In the genomic region with DNA sequence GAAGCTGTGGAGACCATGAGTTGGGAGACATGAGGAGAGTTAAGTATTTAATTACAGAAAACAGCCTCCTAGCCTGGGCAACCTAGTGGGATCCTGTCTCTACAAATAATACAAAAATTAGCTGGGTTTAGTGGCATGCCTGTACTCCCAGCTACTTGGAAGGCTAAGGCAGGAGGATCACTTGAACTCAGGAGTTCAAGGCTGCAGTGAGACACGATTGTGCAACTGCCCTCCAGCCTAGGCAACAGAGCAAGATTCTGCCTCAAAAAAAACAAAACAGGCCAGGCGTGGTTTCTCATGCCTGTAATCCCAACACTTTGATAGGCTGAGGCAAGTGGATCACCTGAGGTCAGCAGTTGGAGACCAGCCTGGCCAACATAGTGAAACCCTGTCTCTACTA, we compare ENCODE assay signal across 24 cellular contexts. TPM values are rescaled to one million over a fixed set of nuclear protein-coding genes. Genes with fewer than 3 reads are reported as not detected.
A peak's percentile ranks its signal among the peaks of the same experiment; 100 is the strongest.
DNase-seq lines count a peak whose midpoint lies in the region; ATAC-seq and TF ChIP-seq lines count a peak whose summit lies in the region.
"Had no signal": no experiment of that assay in that cellular context is flagged by ENCODE, and none has a peak within 500 bp of the region (broad histone marks: within the 10 kb centered on the region; RNA-seq: fewer than 3 reads in every experiment).

No MANE protein-coding gene starts in this region.

- peaks cover 1% of the 10 kb centered on the region; the same call in 1 of the 2 replicates for H3K27me3 Mint-ChIP-seq in HFFc6 (ENCODE audit: insufficient read depth)
- H3K27me3 Mint-ChIP-seq: activated naive CD4-positive, alpha-beta T cell treated with anti-CD3 and anti-CD28 coated beads, Interleukin-2, amount 10 ng/mL, durations not matched to agents 7 days and 5 days had no signal

- H3K27ac Mint-ChIP-seq in HFFc6: peak overlapping the region; percentile 64
- H3K27ac Mint-ChIP-seq: activated naive CD4-positive, alpha-beta T cell treated with anti-CD3 and anti-CD28 coated beads, Interleukin-2, amount 10 ng/mL, durations not matched to agents 7 days and 5 days; mesothelial cell of epicardium; T-helper 1 cell treated with Interleukin-12 subunit alpha and Interleukin-12 subunit beta and Interleukin-4 antibody, amounts not matched to agents 30 μg/mL and 1 μg/mL, for 36 hours had no signal

- H3K4me3 ChIP-seq in ascending aorta (no peak overlapping the region), subcutaneous abdominal adipose tissue (ENCODE audit: low read depth in 1 of 5, low read length in 5 of 5) (no peak overlapping the region)
- H3K4me3 ChIP-seq: heart right ventricle had no signal

- H3K4me1 ChIP-seq in ascending aorta: peaks cover 0 to 6% of the 10 kb centered on the region in 2 donors
- H3K4me1 ChIP-seq in subcutaneous abdominal adipose tissue (ENCODE audit: control insufficient read depth in 5 of 5, insufficient read depth in 5 of 5, low read length in 5 of 5): peaks cover 0 to 14% (median 10%) of the 10 kb centered on the region in 5 donors

- peaks cover 39% of the 10 kb centered on the region for H3K36me3 Mint-ChIP-seq in HFFc6 (ENCODE audit: low read depth)

- no peak for TF ChIP-seq CTCF in HFFc6 (IDR thresholded peaks at IDR 0.05)
- TF ChIP-seq CTCF in ascending aorta (IDR thresholded peaks at IDR 0.05): no peak

- H3K27me3 ChIP-seq in ascending aorta (no peaks in the 10 kb centered on the region), subcutaneous abdominal adipose tissue (ENCODE audit: control insufficient read depth in 5 of 5, insufficient read depth in 4 of 5, low read length in 5 of 5) (no peaks in the 10 kb centered on the region)
- H3K27me3 ChIP-seq: heart right ventricle had no signal

- intact Hi-C loops in ascending aorta (cut with DNase I): no loop called here

- H3K9me3 ChIP-seq in ascending aorta (no peaks in the 10 kb centered on the region), subcutaneous abdominal adipose tissue (ENCODE audit: control insufficient read depth in 5 of 5, low read length in 5 of 5) (no peaks in the 10 kb centered on the region)
- H3K9me3 ChIP-seq: heart right ventricle had no signal

- H3K27ac ChIP-seq in ascending aorta: peak overlapping the region; percentile 79 to 81
- H3K27ac ChIP-seq in subcutaneous abdominal adipose tissue (ENCODE audit: low read depth, low read length): peak overlapping the region; percentile 69
- H3K27ac ChIP-seq: WERI-Rb-1 had no signal

- H3K9ac ChIP-seq in subcutaneous abdominal adipose tissue (ENCODE audit: low read length in 5 of 5): peak overlapping the region in 1 of 5 donors; percentile 13

- H3K4me1 Mint-ChIP-seq in HFFc6 (ENCODE audit: low read depth): peaks cover 19% of the 10 kb centered on the region
- H3K4me1 Mint-ChIP-seq: neural crest cell had no signal

- H3K36me3 ChIP-seq in ascending aorta (peaks cover 44 to 50% of the 10 kb centered on the region in 2 donors), subcutaneous abdominal adipose tissue (ENCODE audit: control insufficient read depth in 5 of 5, insufficient read depth in 5 of 5, low read length in 5 of 5) (peaks cover 34 to 65% (median 48%) of the 10 kb centered on the region in 5 donors)

- ATAC-seq in left lobe of liver: peak; percentile 27
- ATAC-seq in esophagus mucosa: no peak
- no peak for ATAC-seq in HG03025 (IDR thresholded peaks at IDR 0.05; ENCODE audit: low FRiP score, unreplicated experiment)

- DNase-seq in HFFc6: no peak
- no peak for DNase-seq in ascending aorta (ENCODE audit: low spot score in 2 of 2)
- DNase-seq in left lobe of liver (ENCODE audit: low spot score): no peak
- DNase-seq in SK-N-DZ (ENCODE audit: low spot score): no peak
- DNase-seq in AML-193 (lab: John Stamatoyannopoulos, UW): no peak
- DNase-seq: activated CD4-positive, alpha-beta T cell treated with anti-CD3 and anti-CD28 coated beads, Interleukin-2, amount 50 U/mL, for 48 hours; activated naive CD4-positive, alpha-beta T cell treated with anti-CD3 and anti-CD28 coated beads, Interleukin-2, amount 10 ng/mL, durations not matched to agents 7 days and 5 days; heart right ventricle; islet precursor cell; KG1; NCI-H1092; NCI-H2107; NCI-H524; SHP77 treated with DMSO at 0.1 percent for 48 hours; stimulated activated naive CD4-positive, alpha-beta T cell; WERI-Rb-1 had no signal

- H3K9me3 Mint-ChIP-seq in HFFc6: no peaks in the 10 kb centered on the region
- H3K9me3 Mint-ChIP-seq: activated naive CD4-positive, alpha-beta T cell treated with anti-CD3 and anti-CD28 coated beads, Interleukin-2, amount 10 ng/mL, durations not matched to agents 7 days and 5 days; neural crest cell; T-helper 1 cell treated with Interleukin-12 subunit alpha and Interleukin-12 subunit beta and Interleukin-4 antibody, amounts not matched to agents 30 μg/mL and 1 μg/mL, for 36 hours had no signal

- no peak overlapping the region for H3K4me3 Mint-ChIP-seq in HFFc6
- H3K4me3 Mint-ChIP-seq: activated naive CD4-positive, alpha-beta T cell treated with anti-CD3 and anti-CD28 coated beads, Interleukin-2, amount 10 ng/mL, durations not matched to agents 7 days and 5 days; mesothelial cell of epicardium; neural crest cell; T-helper 1 cell treated with Interleukin-12 subunit alpha and Interleukin-12 subunit beta and Interleukin-4 antibody, amounts not matched to agents 30 μg/mL and 1 μg/mL, for 36 hours had no signal

RNA-seq across cellular contexts. Expression of gene AQP7, which starts 52.6 kb away (rescaled TPM):
- total RNA-seq in HFFc6 (2021; fragmentation: NEBNext Ultra II Directional; extraction: Animal tissue kit (Norgen Biotek cat#: 25700)): not detected
- 18.9 TPM for total RNA-seq in ascending aorta
- total RNA-seq in left lobe of liver: 30.7 TPM
- 0.29 and 0.88 TPM in 2 replicates for polyA plus RNA-seq in SK-N-DZ (2014; cell fraction: cytosol; rRNA removed)
- 1.7 and 2.1 TPM in 2 replicates for polyA plus RNA-seq in SK-N-DZ (2014; cell fraction: nucleus; rRNA removed)
- total RNA-seq in esophagus mucosa: 1.7 TPM
- total RNA-seq: dermis microvascular lymphatic vessel endothelial cell had no signal
- polyA plus RNA-seq: BJ had no signal

RNA-seq across cellular contexts. Expression of gene NFX1, which starts 59.4 kb away (rescaled TPM):
- total RNA-seq in HFFc6 (2021; fragmentation: NEBNext Ultra II Directional; extraction: Animal tissue kit (Norgen Biotek cat#: 25700)): 10 to 100 TPM; 25.7 to 28.0 (median 27.8) TPM
- total RNA-seq in ascending aorta: 14.2 TPM
- total RNA-seq in left lobe of liver: 24.3 TPM
- 17.0 and 19.4 TPM in 2 replicates for polyA plus RNA-seq in SK-N-DZ (2014; cell fraction: cytosol; rRNA removed)
- polyA plus RNA-seq in SK-N-DZ (2014; cell fraction: nucleus; rRNA removed): 16.0 and 25.3 TPM in 2 replicates
- total RNA-seq in esophagus mucosa: 26.6 TPM
